Comparison of ENCODE assay signal across 8 cellular contexts in the genomic region with DNA sequence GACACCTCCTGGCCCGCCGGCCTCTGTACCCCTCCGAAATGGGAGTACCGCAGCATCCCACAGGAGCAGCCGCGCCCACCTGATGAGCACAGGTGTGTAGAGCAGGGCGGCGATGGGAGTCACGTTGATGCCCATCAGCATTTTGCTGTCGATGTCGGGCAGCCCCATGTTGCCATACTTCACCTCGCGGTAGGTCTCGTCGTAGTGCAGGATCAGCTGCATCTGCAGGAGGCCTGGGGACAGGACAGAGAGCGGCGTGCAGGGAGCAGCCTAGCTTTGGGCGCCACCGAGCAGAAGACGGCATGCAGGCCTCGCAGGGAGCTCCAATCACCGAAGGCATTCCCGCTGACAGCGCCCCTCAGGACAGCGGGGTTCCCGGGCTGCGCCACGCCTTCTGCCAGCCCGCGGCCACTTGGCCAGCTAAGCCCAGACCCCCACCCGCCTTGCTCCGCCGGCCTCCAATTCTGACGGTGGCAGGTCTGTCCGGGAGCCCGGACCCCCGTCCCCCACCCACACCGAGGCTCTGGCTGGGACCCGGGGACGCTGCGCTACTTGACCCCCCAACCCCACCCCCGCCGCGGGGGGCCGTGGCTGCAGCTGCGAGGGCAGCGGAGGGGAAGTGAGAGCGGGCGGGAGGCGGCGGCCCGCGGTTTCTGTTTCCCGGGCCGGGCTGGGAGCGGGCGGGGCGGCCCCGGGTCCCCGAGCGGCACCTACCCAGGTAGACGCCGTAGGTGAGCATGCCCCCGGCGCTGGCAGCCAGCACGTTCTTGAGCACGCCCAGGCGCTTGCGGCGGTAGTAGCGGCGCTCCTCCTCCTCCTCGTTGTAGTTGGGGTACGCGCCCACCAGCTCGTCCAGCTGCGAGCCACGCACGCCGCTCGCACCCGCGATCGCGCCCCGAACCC.
A peak's percentile ranks its signal among the peaks of the same experiment; 100 is the strongest.
DNase-seq lines count a peak whose midpoint lies in the region; ATAC-seq and TF ChIP-seq lines count a peak whose summit lies in the region.

No MANE protein-coding gene starts in this region.

- TF ChIP-seq CTCF in GM12865 (IDR thresholded peaks at IDR 0.05; ENCODE audit: insufficient read depth, low read depth, low read length, missing control alignments) = no peak
- no peak for TF ChIP-seq CTCF in retinal pigment epithelial cell (conservative IDR thresholded peaks at IDR 0.05; ENCODE audit: low read depth, low read length)

- DNase-seq in GM12865 (ENCODE audit: low read depth) = peak; percentile 67
- DNase-seq in NCI-H774 (lab: John Stamatoyannopoulos, UW) = peak; percentile 40
- DNase-seq in activated T-helper 1 cell treated with Interleukin-2 at 50 U/mL for 16 hours (ENCODE audit: low read depth) = peak; percentile 40
- DNase-seq in germinal center (ENCODE audit: low spot score) = peak; percentile 72
- no peak for DNase-seq in retinal pigment epithelial cell (ENCODE audit: low read depth)
- DNase-seq in glomerular visceral epithelial cell (ENCODE audit: extremely low spot score) = no peak
- no peak for DNase-seq in SHP77 treated with DMSO at 0.1 percent for 48 hours (lab: John Stamatoyannopoulos, UW)

- H3K4me3 ChIP-seq in GM12865 (ENCODE audit: low read depth, low read length) (peak overlapping the region; percentile 52), retinal pigment epithelial cell (ENCODE audit: low read length) (peak overlapping the region; percentile 45)

- peak; percentile 36 for ATAC-seq in HG02763 (IDR thresholded peaks at IDR 0.05; ENCODE audit: unreplicated experiment)

Comparison
In these comparisons a context has a peak if more than half of its experiments do, and no peak if none do; other contexts are left out.
1. DNase-seq: peak in GM12865 (single experiment), NCI-H774 (single experiment), activated T-helper 1 cell treated with Interleukin-2 at 50 U/mL for 16 hours (single experiment) and germinal center (single experiment); none in retinal pigment epithelial cell (single experiment), glomerular visceral epithelial cell (single experiment) and SHP77 treated with DMSO at 0.1 percent for 48 hours (single experiment).